Comparison of ENCODE assay signal across 29 cellular contexts in the genomic region with DNA sequence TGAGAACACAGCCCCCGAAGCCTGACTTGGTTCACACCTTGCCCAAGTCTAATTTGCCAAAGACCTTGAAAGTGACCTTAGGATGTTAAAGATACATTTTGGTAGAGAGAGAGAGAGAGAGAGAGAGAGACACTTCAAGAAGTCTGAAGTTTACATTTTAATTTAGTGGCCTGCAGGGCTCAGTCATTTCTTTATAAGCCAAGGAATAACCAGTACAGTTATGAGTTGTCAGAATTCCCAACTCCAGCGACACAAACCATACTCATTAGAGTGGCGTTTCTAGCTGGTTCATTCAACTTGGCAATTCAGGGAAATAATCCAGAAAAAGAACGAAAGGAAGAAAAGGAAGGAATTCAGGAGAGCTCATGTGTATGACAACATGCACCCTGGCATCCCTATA.
DNase-seq lines count a peak whose midpoint lies in the region; ATAC-seq, FAIRE-seq and TF ChIP-seq lines count a peak whose summit lies in the region.
"Had no signal": no experiment of that assay in that cellular context is flagged by ENCODE, and none has a peak within 500 bp of the region (broad histone marks: within the 10 kb centered on the region; RNA-seq: fewer than 3 reads in every experiment).

No MANE protein-coding gene starts in this region.

- TF ChIP-seq CTCF in astrocyte (IDR thresholded peaks at IDR 0.05; ENCODE audit: insufficient read depth, low read depth, low read length): no peak
- no peak for TF ChIP-seq CTCF in neural crest cell (conservative IDR thresholded peaks at IDR 0.05)

- intact Hi-C loops in naive thymus-derived CD4-positive, alpha-beta T cell (cut with micrococcal nuclease): no loop called here

- H2AFZ ChIP-seq in Karpas-422 (ENCODE audit: low read length) (no peak overlapping the region), astrocyte (ENCODE audit: low read depth, low read length) (no peak overlapping the region)

- H3K27me3 Mint-ChIP-seq in astrocyte (ENCODE audit: low read depth, unreplicated experiment) (no peaks in the 10 kb centered on the region), neural crest cell (ENCODE audit: low read depth) (no peaks in the 10 kb centered on the region)
- H3K27me3 Mint-ChIP-seq in naive thymus-derived CD4-positive, alpha-beta T cell: no peaks in the 10 kb centered on the region
- H3K27me3 Mint-ChIP-seq: central memory CD8-positive, alpha-beta T cell; dendritic cell treated with granulocyte-macrophage colony-stimulating factor and Interleukin-4, amounts not matched to agents 40 ng/mL and 50 ng/mL, for 4 days had no signal

- H3K4me3 Mint-ChIP-seq in astrocyte (ENCODE audit: unreplicated experiment): no peak overlapping the region
- peak overlapping the region; percentile 16 for H3K4me3 Mint-ChIP-seq in neural crest cell
- H3K4me3 Mint-ChIP-seq in naive thymus-derived CD4-positive, alpha-beta T cell: no peak overlapping the region
- H3K4me3 Mint-ChIP-seq: central memory CD8-positive, alpha-beta T cell; dendritic cell treated with granulocyte-macrophage colony-stimulating factor and Interleukin-4, amounts not matched to agents 40 ng/mL and 50 ng/mL, for 4 days had no signal

- no peaks in the 10 kb centered on the region for H3K27me3 ChIP-seq in BLaER1 treated with 17β-estradiol and CSF1 and Interleukin-3, amounts not matched to agents 10 nM and 100 nM
- no peaks in the 10 kb centered on the region for H3K27me3 ChIP-seq in Karpas-422 (ENCODE audit: low read length)
- H3K27me3 ChIP-seq in astrocyte (ENCODE audit: insufficient read depth, low read length): no peaks in the 10 kb centered on the region
- no peaks in the 10 kb centered on the region for H3K27me3 ChIP-seq in naive thymus-derived CD4-positive, alpha-beta T cell (ENCODE audit: control insufficient read depth in 2 of 2, insufficient read depth in 2 of 2, low read length in 2 of 2)
- H3K27me3 ChIP-seq: BE2C, left lung, sigmoid colon, tibial artery had no signal

- H3K4me2 ChIP-seq in BLaER1 treated with 17β-estradiol and CSF1 and Interleukin-3, amounts not matched to agents 10 nM and 100 nM: peak overlapping the region in 7 of 11 experiments; percentile 5 to 96 (median 90); a peak in 12 of 22 replicates
- H3K4me2 ChIP-seq in Karpas-422 (ENCODE audit: low read depth, low read length, poor library complexity, severe bottlenecking): no peak overlapping the region
- peak overlapping the region; percentile 74 for H3K4me2 ChIP-seq in astrocyte (ENCODE audit: low read length)

- H3K4me3 ChIP-seq in BLaER1 treated with 17β-estradiol and CSF1 and Interleukin-3, amounts not matched to agents 10 nM and 100 nM: no peak overlapping the region
- H3K4me3 ChIP-seq in Karpas-422 (ENCODE audit: low read length) (no peak overlapping the region), astrocyte (ENCODE audit: insufficient read depth, low read depth, low read length) (no peak overlapping the region)
- no peak overlapping the region for H3K4me3 ChIP-seq in naive thymus-derived CD4-positive, alpha-beta T cell (ENCODE audit: low read length)
- H3K4me3 ChIP-seq: HAP-1, left lung, prostate gland, sigmoid colon, tibial artery had no signal

- no peak for ATAC-seq in HG02870 (IDR thresholded peaks at IDR 0.05; ENCODE audit: unreplicated experiment)
- ATAC-seq in naive thymus-derived CD4-positive, alpha-beta T cell: no peak
- ATAC-seq: esophagus mucosa, left lung had no signal

- H3K36me3 Mint-ChIP-seq in astrocyte (ENCODE audit: low read depth, unreplicated experiment): peaks cover 2% of the 10 kb centered on the region
- no peaks in the 10 kb centered on the region for H3K36me3 Mint-ChIP-seq in neural crest cell (ENCODE audit: low read depth)
- H3K36me3 Mint-ChIP-seq in naive thymus-derived CD4-positive, alpha-beta T cell: peaks cover 0 to 19% (median 3%) of the 10 kb centered on the region in 5 donors

- H3K9me3 Mint-ChIP-seq in astrocyte (ENCODE audit: unreplicated experiment): no peaks in the 10 kb centered on the region
- no peaks in the 10 kb centered on the region for H3K9me3 Mint-ChIP-seq in neural crest cell
- no peaks in the 10 kb centered on the region for H3K9me3 Mint-ChIP-seq in naive thymus-derived CD4-positive, alpha-beta T cell
- H3K9me3 Mint-ChIP-seq: central memory CD8-positive, alpha-beta T cell; dendritic cell treated with granulocyte-macrophage colony-stimulating factor and Interleukin-4, amounts not matched to agents 40 ng/mL and 50 ng/mL, for 4 days had no signal

- H3K4me1 Mint-ChIP-seq in astrocyte (ENCODE audit: low read depth, unreplicated experiment): peaks cover 14% of the 10 kb centered on the region
- H3K4me1 Mint-ChIP-seq in neural crest cell: peaks cover 96% of the 10 kb centered on the region
- peaks cover 15 to 74% (median 48%) of the 10 kb centered on the region in 7 donors for H3K4me1 Mint-ChIP-seq in naive thymus-derived CD4-positive, alpha-beta T cell

- DNase-seq in Karpas-422 (no peak), astrocyte (ENCODE audit: low read depth) (no peak), neural crest cell (ENCODE audit: low read depth, low spot score) (no peak), D341Med (ENCODE audit: low spot score) (no peak)
- no peak for DNase-seq in activated naive CD4-positive, alpha-beta T cell (lab: John Stamatoyannopoulos, UW)
- DNase-seq in naive thymus-derived CD4-positive, alpha-beta T cell: no peak
- DNase-seq: activated CD4-positive, alpha-beta T cell treated with anti-CD3 and anti-CD28 coated beads for 1 hour; activated CD8-positive, alpha-beta memory T cell treated with anti-CD3 and anti-CD28 coated beads for 24 hours; activated effector memory CD4-positive, alpha-beta T cell treated with anti-CD3 and anti-CD28 coated beads, Interleukin-2, amount 50 U/mL, for 16 hours; activated T-cell treated with anti-CD3 and anti-CD28 coated beads for 4 hours; glutamatergic neuron; left lung; NCI-H1092; NCI-H1694 treated with DMSO at 0.1 percent for 48 hours; NCI-H446 treated with DMSO at 0.1 percent for 48 hours; OCI-M1; stimulated activated CD4-positive, alpha-beta T cell treated with anti-CD3 and anti-CD28 coated beads, Interleukin-4, amount 100 ng/mL, for 1 hour; tibial artery had no signal

- H3K9ac ChIP-seq in BLaER1 treated with 17β-estradiol and CSF1 and Interleukin-3, amounts not matched to agents 10 nM and 100 nM: peak overlapping the region in 1 of 11 experiments; percentile 9; a peak in 1 of 22 replicates
- H3K9ac ChIP-seq in Karpas-422 (ENCODE audit: low read length) (peak overlapping the region; percentile 33; the same call in 1 of the 2 replicates), astrocyte (ENCODE audit: low read length) (peak overlapping the region; percentile 49)

- no peaks in the 10 kb centered on the region for H3K9me2 ChIP-seq in Karpas-422 (replicated peaks; ENCODE audit: insufficient read depth, low read length)

- FAIRE-seq in astrocyte (lab: Jason Lieb, UNC): no peak
- FAIRE-seq: GM12892, islet of Langerhans had no signal

- peak overlapping the region in 3 of 11 experiments; percentile 9 to 43 (median 24); a peak in 3 of 22 replicates for H3K27ac ChIP-seq in BLaER1 treated with 17β-estradiol and CSF1 and Interleukin-3, amounts not matched to agents 10 nM and 100 nM
- peak overlapping the region; percentile 99 for H3K27ac ChIP-seq in Karpas-422 (ENCODE audit: low read length)
- no peak overlapping the region for H3K27ac ChIP-seq in astrocyte (ENCODE audit: low read depth, low read length)
- H3K27ac ChIP-seq in naive thymus-derived CD4-positive, alpha-beta T cell (ENCODE audit: low read depth, low read length): no peak overlapping the region
- H3K27ac ChIP-seq: left lung, prostate gland, tibial artery had no signal

- H4K20me1 ChIP-seq in BLaER1 treated with 17β-estradiol and CSF1 and Interleukin-3, amounts not matched to agents 10 nM and 100 nM: no peaks in the 10 kb centered on the region; a peak in 2 of 22 replicates
- no peaks in the 10 kb centered on the region for H4K20me1 ChIP-seq in Karpas-422 (ENCODE audit: insufficient read depth, low read depth, low read length)
- H4K20me1 ChIP-seq in astrocyte (ENCODE audit: insufficient read depth, low read length): no peaks in the 10 kb centered on the region

- CTCF ChIA-PET in naive thymus-derived CD4-positive, alpha-beta T cell (lab: Charles Lee): interaction anchor here (1.3 kb wide), 1 partner anchor 131 kb away, joined by 3 read pairs; no protein-coding TSS in a partner anchor

- POLR2A ChIA-PET in naive thymus-derived CD4-positive, alpha-beta T cell (lab: Charles Lee): interaction anchor here (0.6 kb wide), 1 partner anchor 9 kb away, joined by 3 read pairs; no protein-coding TSS in a partner anchor

- peaks cover 0 to 45% (median 0%) of the 10 kb centered on the region in 11 experiments; a peak in 6 of 22 replicates for H3K36me3 ChIP-seq in BLaER1 treated with 17β-estradiol and CSF1 and Interleukin-3, amounts not matched to agents 10 nM and 100 nM
- H3K36me3 ChIP-seq in Karpas-422 (ENCODE audit: insufficient read depth, low read length) (no peaks in the 10 kb centered on the region), astrocyte (ENCODE audit: insufficient read depth, low read length) (no peaks in the 10 kb centered on the region)
- no peaks in the 10 kb centered on the region for H3K36me3 ChIP-seq in naive thymus-derived CD4-positive, alpha-beta T cell (ENCODE audit: control insufficient read depth in 2 of 3, insufficient read depth in 3 of 3, low read length in 3 of 3)
- H3K36me3 ChIP-seq: BE2C, HAP-1, left lung, prostate gland, sigmoid colon, tibial artery had no signal

- H3K4me1 ChIP-seq in BLaER1 treated with 17β-estradiol and CSF1 and Interleukin-3, amounts not matched to agents 10 nM and 100 nM: peaks cover 19 to 100% (median 95%) of the 10 kb centered on the region in 10 experiments
- H3K4me1 ChIP-seq in Karpas-422 (ENCODE audit: low read length): peaks cover 80% of the 10 kb centered on the region
- H3K4me1 ChIP-seq in astrocyte (ENCODE audit: insufficient read depth, low read length): peaks cover 25% of the 10 kb centered on the region
- H3K4me1 ChIP-seq in naive thymus-derived CD4-positive, alpha-beta T cell (ENCODE audit: control insufficient read depth in 2 of 2, insufficient read depth in 2 of 2, low read length in 2 of 2): peaks cover 0 to 13% of the 10 kb centered on the region in 2 donors

- H3K9me3 ChIP-seq in BLaER1 treated with 17β-estradiol and CSF1 and Interleukin-3, amounts not matched to agents 10 nM and 100 nM (replicated peaks in 1 of 11): 0 out of 22 replicates have a peak, but pooled peaks cover 0 to 6% (median 0%) of the 10 kb centered on the region in 11 experiments
- H3K9me3 ChIP-seq in Karpas-422 (ENCODE audit: low read length): no peaks in the 10 kb centered on the region
- no peaks in the 10 kb centered on the region for H3K9me3 ChIP-seq in astrocyte (ENCODE audit: insufficient read depth, low read depth, low read length)
- no peaks in the 10 kb centered on the region for H3K9me3 ChIP-seq in naive thymus-derived CD4-positive, alpha-beta T cell (ENCODE audit: control insufficient read depth in 2 of 3, low read length in 3 of 3)
- H3K9me3 ChIP-seq: BE2C, HAP-1, left lung, prostate gland, sigmoid colon, tibial artery had no signal

- H3K79me2 ChIP-seq in Karpas-422 (ENCODE audit: low read length) (peaks cover 86% of the 10 kb centered on the region), astrocyte (ENCODE audit: insufficient read depth, low read length) (no peaks in the 10 kb centered on the region)

- H3K27ac Mint-ChIP-seq in astrocyte (ENCODE audit: unreplicated experiment) (no peak overlapping the region), neural crest cell (ENCODE audit: unreplicated experiment) (peak overlapping the region; percentile 7)
- H3K27ac Mint-ChIP-seq in naive thymus-derived CD4-positive, alpha-beta T cell: no peak overlapping the region
- H3K27ac Mint-ChIP-seq: dendritic cell treated with granulocyte-macrophage colony-stimulating factor and Interleukin-4, amounts not matched to agents 40 ng/mL and 50 ng/mL, for 4 days had no signal
